9 cellular contexts compared by ENCODE assay signal in the genomic region with DNA sequence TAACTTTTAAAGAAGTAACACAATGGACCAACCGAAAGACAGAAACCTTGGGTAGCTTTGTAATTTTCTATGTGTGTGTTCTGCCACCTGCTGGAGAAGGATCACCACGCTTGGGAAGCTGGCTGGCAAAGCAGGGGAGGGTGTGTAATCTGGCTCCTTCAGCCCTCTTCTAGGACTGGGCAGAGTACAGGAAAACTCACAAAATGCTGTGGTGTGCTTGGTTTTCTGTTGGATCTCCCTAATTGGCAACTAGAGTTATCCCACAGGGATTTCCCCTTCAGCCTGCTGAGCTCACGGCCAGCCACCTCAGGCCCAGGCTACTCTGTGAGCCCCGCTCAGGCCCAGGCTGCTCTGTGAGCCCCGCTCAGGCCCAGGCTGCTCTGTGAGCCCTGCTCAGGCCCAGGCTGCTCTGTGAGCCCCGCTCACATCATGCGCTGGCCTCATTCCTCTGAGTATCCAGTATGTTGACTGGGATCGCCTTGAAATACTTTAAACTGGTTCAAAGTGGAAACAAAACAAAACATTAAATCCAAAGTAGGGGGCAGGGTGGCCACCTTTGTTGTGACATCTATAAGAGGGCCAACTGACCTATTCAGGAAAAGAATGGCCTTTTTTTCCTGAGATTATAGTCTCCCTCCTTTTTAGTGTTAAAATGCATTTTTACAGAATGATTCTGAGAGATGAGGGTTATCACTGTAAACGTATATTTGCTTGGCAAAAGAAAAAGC. TPM values are rescaled to one million over a fixed set of nuclear protein-coding genes. Genes with fewer than 3 reads are reported as not detected.
DNase-seq lines count a peak whose midpoint lies in the region; ATAC-seq and TF ChIP-seq lines count a peak whose summit lies in the region.
"Had no signal": no experiment of that assay in that cellular context is flagged by ENCODE, and none has a peak within 500 bp of the region (broad histone marks: within the 10 kb centered on the region; RNA-seq: fewer than 3 reads in every experiment).

No MANE protein-coding gene starts in this region.

- no peaks in the 10 kb centered on the region for H3K27me3 Mint-ChIP-seq in WTC11 (ENCODE audit: low read depth)

- no peaks in the 10 kb centered on the region for H3K9me3 Mint-ChIP-seq in WTC11

- H3K27ac Mint-ChIP-seq in WTC11, result no peak overlapping the region

- ATAC-seq in HG02840 (IDR thresholded peaks at IDR 0.05; ENCODE audit: low FRiP score, unreplicated experiment) (peak; percentile 45), WTC11 (peak; percentile 91)

- H3K27ac ChIP-seq in cingulate gyrus (ENCODE audit: low read depth, low read length), result peak overlapping the region; percentile 75
- H3K27ac ChIP-seq: BLaER1 had no signal

- POLR2A ChIA-PET in WTC11 (lab: Charles Lee), result interaction anchor here (0.6 to 1.4 kb wide), 3 partner anchors 128 to 179 kb away, joined by 3 to 4 read pairs (median 3); partner anchors contain the start of gene ARHGAP5

- peak; percentile 49; the same call in 1 of the 2 replicates for TF ChIP-seq CTCF in WTC11 (IDR thresholded peaks at IDR 0.05)

- H3K36me3 Mint-ChIP-seq in WTC11, result no peaks in the 10 kb centered on the region

- H3K4me3 Mint-ChIP-seq in WTC11, result no peak overlapping the region

- CTCF ChIA-PET in WTC11 (lab: Charles Lee), result interaction anchor here (0.5 to 2.5 kb wide), 31 partner anchors 8 to 1706 kb away, joined by 3 to 26 read pairs (median 4); partner anchors contain the start of genes ARHGAP5, HEATR5A and RNU6-8

- DNase-seq in NCI-H1436 (lab: John Stamatoyannopoulos, UW), result peak; percentile 39
- no peak for DNase-seq in NCI-H1436 treated with DMSO at 0.1 percent for 48 hours (lab: John Stamatoyannopoulos, UW)
- DNase-seq in NCI-H2081 (lab: John Stamatoyannopoulos, UW), result peak; percentile 50 to 57
- DNase-seq in WTC11 (ENCODE audit: low spot score), result peak; percentile 68
- DNase-seq in left kidney (ENCODE audit: low read depth, low spot score), result peak; percentile 85
- peak; percentile 44 to 46 for DNase-seq in stimulated activated CD4-positive, alpha-beta T cell treated with anti-CD3 and anti-CD28 coated beads, Interleukin-2, amount 100 ng/mL, for 24 hours

- peaks cover 10% of the 10 kb centered on the region for H3K4me1 Mint-ChIP-seq in WTC11

TF ChIP-seq in WTC11, 78 proteins besides CTCF, POLR2A, EP300 and RAD21:
- TF ChIP-seq ETV6 (CRISPR knock-in tag; IDR thresholded peaks at IDR 0.05), result no peak
- TF ChIP-seq GABPB1 (CRISPR knock-in tag; IDR thresholded peaks at IDR 0.05), result peak; percentile 35; the same call in 1 of the 2 replicates

RNA-seq across cellular contexts. Expression of gene RNU6-8, which starts 52.0 kb away (rescaled TPM):
- not detected in 3 replicates for total RNA-seq in WTC11 (2021)

RNA-seq across cellular contexts. Expression of gene RNU6-7, which starts 53.3 kb away (rescaled TPM):
- total RNA-seq in WTC11 (2021), result not detected in 3 replicates
